ENCODE assay signal across 21 cellular contexts in the genomic region with DNA sequence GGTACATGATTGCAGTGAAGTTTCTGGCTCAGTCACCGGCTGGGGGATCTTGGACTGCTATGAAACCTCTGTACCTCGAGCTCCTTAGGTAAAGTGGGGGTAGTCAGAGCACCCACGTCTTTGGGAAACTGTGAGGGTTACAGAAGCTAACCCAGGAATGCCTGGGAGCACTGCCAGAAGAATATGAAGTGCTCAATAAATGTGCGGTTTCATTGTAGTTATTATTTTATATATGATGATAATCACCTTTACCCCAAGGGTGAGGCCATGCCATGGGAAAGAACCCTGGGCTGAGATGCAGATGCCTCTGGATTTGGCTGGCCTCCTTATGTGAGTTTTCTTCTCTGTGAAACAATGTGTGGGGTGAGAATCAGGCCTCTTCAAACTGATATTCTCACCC. TPM values are rescaled to one million over a fixed set of nuclear protein-coding genes. Genes with fewer than 3 reads are reported as not detected.
DNase-seq lines count a peak whose midpoint lies in the region; ATAC-seq and TF ChIP-seq lines count a peak whose summit lies in the region.
"Had no signal": no experiment of that assay in that cellular context is flagged by ENCODE, and none has a peak within 500 bp of the region (broad histone marks: within the 10 kb centered on the region; RNA-seq: fewer than 3 reads in every experiment).

No MANE protein-coding gene starts in this region.

- H2AFZ ChIP-seq in mesenchymal stem cell (ENCODE audit: low read depth, low read length): no peak overlapping the region

- H3K4ac ChIP-seq in mesenchymal stem cell (ENCODE audit: low read depth in 1 of 2, low read length in 2 of 2): no peak overlapping the region

- H3K4me3 ChIP-seq in mesenchymal stem cell (ENCODE audit: insufficient read depth in 1 of 2, low read depth in 1 of 2, low read length in 2 of 2): peak overlapping the region in 1 of 2 experiments; percentile 8
- H3K4me3 ChIP-seq in subcutaneous abdominal adipose tissue (ENCODE audit: low read depth in 1 of 5, low read length in 5 of 5): no peak overlapping the region
- H3K4me3 ChIP-seq: GM12878 had no signal

- H3K4me2 ChIP-seq in mesenchymal stem cell (ENCODE audit: low read length, poor library complexity, severe bottlenecking): no peak overlapping the region

- H3K27ac ChIP-seq in mesenchymal stem cell (ENCODE audit: low read length, poor library complexity, severe bottlenecking) (no peak overlapping the region), subcutaneous abdominal adipose tissue (ENCODE audit: low read depth, low read length) (peak overlapping the region; percentile 26)
- H3K27ac ChIP-seq: stomach had no signal

- peaks cover 24 to 34% of the 10 kb centered on the region in 2 experiments for H3K27me3 ChIP-seq in mesenchymal stem cell (ENCODE audit: control insufficient read depth in 1 of 2, insufficient read depth in 1 of 2, low read length in 2 of 2)
- peaks cover 0 to 21% (median 12%) of the 10 kb centered on the region in 5 donors for H3K27me3 ChIP-seq in subcutaneous abdominal adipose tissue (ENCODE audit: control insufficient read depth in 5 of 5, insufficient read depth in 4 of 5, low read length in 5 of 5)
- H3K27me3 ChIP-seq: right lobe of liver had no signal

- H2AK5ac ChIP-seq in mesenchymal stem cell (ENCODE audit: low read length, severe bottlenecking): no peak overlapping the region

- H4K91ac ChIP-seq in mesenchymal stem cell (ENCODE audit: low read length): no peak overlapping the region

- no peak overlapping the region for H2BK120ac ChIP-seq in mesenchymal stem cell (ENCODE audit: low read depth, low read length)

- H3K36me3 ChIP-seq in mesenchymal stem cell (ENCODE audit: control insufficient read depth in 1 of 2, insufficient read depth in 2 of 2, low read depth in 1 of 2, low read length in 2 of 2) (no peaks in the 10 kb centered on the region), subcutaneous abdominal adipose tissue (ENCODE audit: control insufficient read depth in 5 of 5, insufficient read depth in 5 of 5, low read length in 5 of 5) (no peaks in the 10 kb centered on the region)
- H3K36me3 ChIP-seq: right lobe of liver, stomach had no signal

- no peaks in the 10 kb centered on the region for H3K79me1 ChIP-seq in mesenchymal stem cell (replicated peaks; ENCODE audit: low read length, poor library complexity, severe bottlenecking)

- no peak overlapping the region for H3K18ac ChIP-seq in mesenchymal stem cell (ENCODE audit: low read depth in 1 of 2, low read length in 2 of 2)

- no peak overlapping the region for H2BK5ac ChIP-seq in mesenchymal stem cell (ENCODE audit: low read depth, low read length, poor library complexity, severe bottlenecking)

- H3K9ac ChIP-seq in mesenchymal stem cell (ENCODE audit: low read length) (no peak overlapping the region), subcutaneous abdominal adipose tissue (ENCODE audit: low read length in 5 of 5) (peak overlapping the region in 1 of 5 donors; percentile 57)

- peak overlapping the region; percentile 94 for H3K4me3 Mint-ChIP-seq in HFFc6
- peak overlapping the region; percentile 97 for H3K4me3 Mint-ChIP-seq in chondrocyte (ENCODE audit: unreplicated experiment)
- H3K4me3 Mint-ChIP-seq: activated CD8-positive, alpha-beta memory T cell treated with anti-CD3 and anti-CD28 coated beads, Interleukin-2, amount 10 ng/mL, durations not matched to agents 7 days and 5 days had no signal

- no peak for ATAC-seq in HG03521 (IDR thresholded peaks at IDR 0.05; ENCODE audit: unreplicated experiment)
- ATAC-seq: activated CD8-positive, alpha-beta memory T cell treated with anti-CD3 and anti-CD28 coated beads, Interleukin-2, amount 10 ng/mL, durations not matched to agents 7 days and 5 days; GM12878; left colon had no signal

- peak overlapping the region; percentile 37 for H4K8ac ChIP-seq in mesenchymal stem cell (ENCODE audit: low read length)

- H3K23ac ChIP-seq in mesenchymal stem cell (ENCODE audit: low read length in 2 of 2): no peak overlapping the region

- H3K9me3 ChIP-seq in mesenchymal stem cell (ENCODE audit: control insufficient read depth, low read length): peaks cover 8% of the 10 kb centered on the region
- peaks cover 0 to 6% (median 0%) of the 10 kb centered on the region in 5 donors for H3K9me3 ChIP-seq in subcutaneous abdominal adipose tissue (ENCODE audit: control insufficient read depth in 5 of 5, low read length in 5 of 5)
- H3K9me3 ChIP-seq: right lobe of liver had no signal

- H3K27ac Mint-ChIP-seq in HFFc6 (peak overlapping the region; percentile 72), chondrocyte (ENCODE audit: unreplicated experiment) (peak overlapping the region; percentile 93)
- H3K27ac Mint-ChIP-seq: endodermal cell had no signal

- peaks cover 35% of the 10 kb centered on the region for H3K4me1 Mint-ChIP-seq in HFFc6 (ENCODE audit: low read depth)
- peaks cover 41% of the 10 kb centered on the region for H3K4me1 Mint-ChIP-seq in chondrocyte (ENCODE audit: low read depth)

- peaks cover 30% of the 10 kb centered on the region for H3K36me3 Mint-ChIP-seq in HFFc6 (ENCODE audit: low read depth)
- H3K36me3 Mint-ChIP-seq in chondrocyte (ENCODE audit: low read depth): peaks cover 38% of the 10 kb centered on the region

- DNase-seq in HFFc6 (no peak), chondrocyte (ENCODE audit: low spot score) (no peak), mesenchymal stem cell (no peak), NCI-H82 treated with DMSO at 0.1 percent for 48 hours (lab: John Stamatoyannopoulos, UW; ENCODE audit: unreplicated experiment) (no peak), NCI-H510A treated with DMSO at 0.1 percent for 48 hours (lab: John Stamatoyannopoulos, UW) (no peak)
- DNase-seq: activated CD4-positive, CD25-positive, alpha-beta regulatory T cell treated with anti-CD3 and anti-CD28 coated beads, Interleukin-2, amount 50 U/mL, for 72 hours; activated CD8-positive, alpha-beta memory T cell treated with anti-CD3 and anti-CD28 coated beads, Interleukin-2, amount 10 ng/mL, durations not matched to agents 7 days and 5 days; activated effector memory CD4-positive, alpha-beta T cell treated with Interleukin-2 at 50 U/mL for 16 hours; endodermal cell; GDM1; left colon; NCI-H1436; NCI-H82; occipital lobe; stimulated activated CD4-positive, alpha-beta T cell treated with anti-CD3 and anti-CD28 coated beads, Interleukin-2, amount 100 ng/mL, for 24 hours; stomach; T1000 had no signal

- H2BK12ac ChIP-seq in mesenchymal stem cell (ENCODE audit: low read length in 2 of 2): no peak overlapping the region

- H3K14ac ChIP-seq in mesenchymal stem cell (ENCODE audit: low read length in 2 of 2): no peak overlapping the region

- H3K27me3 Mint-ChIP-seq in HFFc6 (ENCODE audit: insufficient read depth): peaks cover 4% of the 10 kb centered on the region
- H3K27me3 Mint-ChIP-seq in chondrocyte (ENCODE audit: low read depth): no peaks in the 10 kb centered on the region

- peaks cover 23% of the 10 kb centered on the region for H3K9me3 Mint-ChIP-seq in HFFc6
- H3K9me3 Mint-ChIP-seq in chondrocyte (ENCODE audit: low read depth): peaks cover 18% of the 10 kb centered on the region

- peaks cover 38% of the 10 kb centered on the region for H3K4me1 ChIP-seq in mesenchymal stem cell (ENCODE audit: control insufficient read depth, insufficient read depth, low read depth, low read length)
- H3K4me1 ChIP-seq in subcutaneous abdominal adipose tissue (ENCODE audit: control insufficient read depth in 5 of 5, insufficient read depth in 5 of 5, low read length in 5 of 5): peaks cover 2 to 47% (median 43%) of the 10 kb centered on the region in 5 donors

- TF ChIP-seq CTCF in HFFc6 (IDR thresholded peaks at IDR 0.05) (no peak), chondrocyte (IDR thresholded peaks at IDR 0.05) (no peak)

- WGBS in mesenchymal stem cell: 79% methylated on average over 3 of the region's 4 CpGs

- H2BK15ac ChIP-seq in mesenchymal stem cell (ENCODE audit: low read depth, poor library complexity, severe bottlenecking): no peak overlapping the region

RNA-seq across cellular contexts. Expression of a gene that starts 3.7 kb away (rescaled TPM):
- 10 to 100 TPM; 23.8 to 56.3 (median 25.5) TPM for total RNA-seq in HFFc6 (2021; fragmentation: NEBNext Ultra II Directional; extraction: Animal tissue kit (Norgen Biotek cat#: 25700))
- 255 to 315 TPM (median 261 TPM) in 3 replicates for total RNA-seq in chondrocyte
- 28.2 TPM for polyA plus RNA-seq in mesenchymal stem cell (2013, experiment 1 of 2)
- polyA plus RNA-seq in mesenchymal stem cell (2013, experiment 2 of 2): 26.0 TPM
- total RNA-seq: GM12878 had no signal
